Comparison of ENCODE assay signal across 9 cellular contexts in the genomic region with DNA sequence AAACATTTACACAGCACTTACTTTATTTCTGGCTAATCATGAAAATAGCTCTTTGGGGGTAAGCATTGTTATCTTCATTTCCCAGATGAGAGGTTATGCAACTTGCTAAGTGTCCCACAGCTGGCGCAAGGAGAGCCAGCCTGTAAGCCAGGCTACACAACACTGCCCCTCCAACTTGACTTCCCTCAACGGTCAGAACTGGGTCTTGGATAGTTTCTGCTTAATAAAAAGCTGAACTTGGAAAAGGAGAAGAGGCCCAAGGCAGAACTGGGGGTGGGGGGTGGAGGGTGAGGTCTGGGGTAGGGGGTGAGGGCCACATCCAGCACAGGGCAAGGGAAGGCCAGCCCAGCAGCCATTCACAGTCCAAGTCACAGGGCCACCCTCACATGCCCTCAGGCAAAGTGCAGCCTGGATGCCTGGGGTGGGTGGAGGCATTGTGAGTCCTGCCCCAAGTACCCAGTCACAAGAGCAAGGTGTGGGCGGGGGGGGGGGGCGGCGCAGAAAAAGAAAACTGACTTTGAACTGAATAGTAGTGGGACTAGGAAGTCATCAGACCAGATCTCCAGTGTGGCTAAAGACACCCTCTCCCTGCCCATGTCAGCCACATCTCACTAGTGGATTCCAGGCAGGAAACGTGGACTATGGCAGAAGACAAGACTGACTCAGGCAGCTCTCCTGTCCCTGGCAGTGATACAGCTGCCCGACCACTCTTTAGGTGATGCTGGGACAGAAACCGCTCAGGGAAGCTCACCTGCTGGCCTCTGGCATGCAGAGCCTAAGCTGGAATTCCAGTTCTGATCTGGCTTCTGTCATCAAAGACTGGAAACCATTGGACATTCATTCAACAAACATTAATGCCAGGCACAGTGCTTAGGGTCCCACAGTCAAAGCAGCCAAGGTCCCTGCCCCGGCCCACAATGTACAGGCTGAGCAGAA. TPM values are rescaled to one million over a fixed set of nuclear protein-coding genes. Genes with fewer than 3 reads are reported as not detected.
DNase-seq lines count a peak whose midpoint lies in the region; ATAC-seq and TF ChIP-seq lines count a peak whose summit lies in the region.
"Had no signal": no experiment of that assay in that cellular context is flagged by ENCODE, and none has a peak within 500 bp of the region (broad histone marks: within the 10 kb centered on the region; RNA-seq: fewer than 3 reads in every experiment).

No MANE protein-coding gene starts in this region.

- DNase-seq in H4 (ENCODE audit: low spot score): peak; percentile 57
- DNase-seq in SW480 (ENCODE audit: low spot score): peak; percentile 52
- DNase-seq in heart left ventricle: peak in 1 of 5 donors; percentile 53
- no peak for DNase-seq in sigmoid colon
- DNase-seq: T-helper 1 cell had no signal

- peak in 3 of 4 donors; percentile 21 to 57 (median 23) for ATAC-seq in heart left ventricle
- no peak for ATAC-seq in HG02884 (IDR thresholded peaks at IDR 0.05; ENCODE audit: unreplicated experiment)
- no peak for ATAC-seq in HG03342 (IDR thresholded peaks at IDR 0.05; ENCODE audit: unreplicated experiment)
- no peak for ATAC-seq in GM19452 (IDR thresholded peaks at IDR 0.05; ENCODE audit: unreplicated experiment)
- ATAC-seq in GM21723 (IDR thresholded peaks at IDR 0.05; ENCODE audit: unreplicated experiment): no peak

- H3K27ac ChIP-seq in heart left ventricle (peak overlapping the region in 9 of 12 donors; percentile 2 to 76 (median 40)), sigmoid colon (peak overlapping the region; percentile 28 to 76 (median 71))

- H3K4me3 ChIP-seq in heart left ventricle: no peak overlapping the region
- H3K4me3 ChIP-seq in sigmoid colon: no peak overlapping the region

- TF ChIP-seq CTCF in heart left ventricle (IDR thresholded peaks at IDR 0.05) (no peak), sigmoid colon (IDR thresholded peaks at IDR 0.05) (no peak)

- H3K36me3 ChIP-seq in heart left ventricle: no peaks in the 10 kb centered on the region
- no peaks in the 10 kb centered on the region for H3K36me3 ChIP-seq in sigmoid colon

- H3K4me1 ChIP-seq in heart left ventricle: peaks cover 11 to 79% (median 47%) of the 10 kb centered on the region in 12 donors
- peaks cover 0 to 86% (median 72%) of the 10 kb centered on the region in 4 donors for H3K4me1 ChIP-seq in sigmoid colon

- no peak for TF ChIP-seq EP300 in sigmoid colon (IDR thresholded peaks at IDR 0.05)

- 72 to 80% (median 74%) methylated on average over 9 of the region's 9 CpGs for WGBS in heart left ventricle, 4 donors
- 62 to 66% methylated on average over 9 of the region's 9 CpGs for WGBS in sigmoid colon, 2 donors

- H3K27me3 ChIP-seq in heart left ventricle (no peaks in the 10 kb centered on the region), sigmoid colon (no peaks in the 10 kb centered on the region)

- H3K9me3 ChIP-seq in heart left ventricle (no peaks in the 10 kb centered on the region), sigmoid colon (no peaks in the 10 kb centered on the region)

- no peak for TF ChIP-seq POLR2A in heart left ventricle (IDR thresholded peaks at IDR 0.05)
- TF ChIP-seq POLR2A in sigmoid colon (IDR thresholded peaks at IDR 0.05): no peak

- intact Hi-C loops in heart left ventricle (cut with DNase I): loop anchor here in 5 of 10 donors (5.0 to 10.0 kb wide), 5 partner anchors 52 to 105 kb away; a partner anchor contains a TSS
- intact Hi-C loops in sigmoid colon (cut with DNase I): loop anchor here (5.0 to 10.0 kb wide), 2 partner anchors 35 to 52 kb away; a partner anchor contains a TSS

RNA-seq across cellular contexts. Expression of a gene that starts 52.4 kb away (rescaled TPM):
- total RNA-seq in H4 (2014; rRNA removed; shearing (Covaris generic)): 52.4 and 56.9 TPM in 2 replicates
- total RNA-seq in heart left ventricle: 10 to 100 TPM; 42.5 to 87.1 (median 59.3) TPM
- 10 to 100 TPM; 26.5 to 60.4 TPM for polyA plus RNA-seq in heart left ventricle
- total RNA-seq in sigmoid colon: 10 to 100 TPM; 44.2 to 52.3 (median 48.3) TPM
- polyA plus RNA-seq in sigmoid colon: 100 to 1,000 TPM in 1 of 3 donors, 10 to 100 TPM in 2; 75.1 to 126 (median 91.4) TPM

Comparison
In these comparisons a context has a peak if more than half of its experiments do, and no peak if none do; other contexts are left out.
1. ATAC-seq: peak in heart left ventricle (3 of 4); none in HG02884 (single experiment), HG03342 (single experiment), GM19452 (single experiment) and GM21723 (single experiment).